ENCODE assay signal across 8 cellular contexts in genomic region chr3:17258823-17259436, GRCh38.
A peak's percentile ranks its signal among the peaks of the same experiment; 100 is the strongest.
DNase-seq lines count a peak whose midpoint lies in the region; ATAC-seq lines count a peak whose summit lies in the region.

No MANE protein-coding gene starts in this region.

- in situ Hi-C loops in ACHN (cut with HindIII; ENCODE audit: low pct_ligation_motif_present, low pct_unique_long_range_greater_than_20kb, low sequenced_read_pairs) = no loop called here
- in situ Hi-C loops in G401 (cut with HindIII; ENCODE audit: low sequenced_read_pairs) = no loop called here

- no peak for ATAC-seq in HG03039 (IDR thresholded peaks at IDR 0.05; ENCODE audit: unreplicated experiment)
- ATAC-seq in GM18907 (IDR thresholded peaks at IDR 0.05; ENCODE audit: unreplicated experiment) = no peak
- no peak for ATAC-seq in HG02610 (IDR thresholded peaks at IDR 0.05; ENCODE audit: unreplicated experiment)

- DNase-seq in ACHN (peak; percentile 42), G401 (ENCODE audit: low spot score) (peak; percentile 70), NCI-H2029 treated with DMSO at 0.1 percent for 48 hours (lab: John Stamatoyannopoulos, UW) (peak; percentile 51), cerebellar cortex (ENCODE audit: low spot score) (peak; percentile 64), medulla oblongata (ENCODE audit: extremely low spot score) (peak; percentile 72)
